Comparison of ENCODE assay signal across 9 cellular contexts in genomic region chrX:17082831-17083230, GRCh38.
DNase-seq lines count a peak whose midpoint lies in the region; ATAC-seq and TF ChIP-seq lines count a peak whose summit lies in the region.
"Had no signal": no experiment of that assay in that cellular context is flagged by ENCODE, and none has a peak within 500 bp of the region (broad histone marks: within the 10 kb centered on the region; RNA-seq: fewer than 3 reads in every experiment).

No MANE protein-coding gene starts in this region.

- TF ChIP-seq EP300 in stomach (IDR thresholded peaks at IDR 0.05) = no peak

- ATAC-seq in GM21381 (IDR thresholded peaks at IDR 0.05; ENCODE audit: unreplicated experiment) (no peak), GM19463 (IDR thresholded peaks at IDR 0.05; ENCODE audit: unreplicated experiment) (no peak)

- H3K36me3 ChIP-seq in stomach = peaks cover 0 to 1% (median 0%) of the 10 kb centered on the region in 4 donors

- DNase-seq in NCI-H345 (lab: John Stamatoyannopoulos, UW) (peak; percentile 12), NCI-H345 treated with DMSO at 0.1 percent for 48 hours (lab: John Stamatoyannopoulos, UW; ENCODE audit: unreplicated experiment) (no peak), NCI-H526 (lab: John Stamatoyannopoulos, UW) (peak; percentile 66 to 70), choroid plexus epithelial cell (ENCODE audit: low read depth) (peak; percentile 8), retinal pigment epithelial cell (ENCODE audit: low read depth) (no peak), stomach (no peak)
- DNase-seq: activated CD4-positive, alpha-beta T cell treated with anti-CD3 and anti-CD28 coated beads for 4 hours had no signal

- TF ChIP-seq CTCF in choroid plexus epithelial cell (conservative IDR thresholded peaks at IDR 0.05; ENCODE audit: low read depth, low read length) (no peak), retinal pigment epithelial cell (conservative IDR thresholded peaks at IDR 0.05; ENCODE audit: low read depth, low read length) (peak; percentile 34), stomach (IDR thresholded peaks at IDR 0.05) (no peak)

- no peaks in the 10 kb centered on the region for H3K4me1 ChIP-seq in stomach

- intact Hi-C loops in stomach (cut with DNase I; ENCODE audit: low total_unique reads) = no loop called here

- no peaks in the 10 kb centered on the region for H3K27me3 ChIP-seq in stomach

- H3K9me3 ChIP-seq in stomach = no peaks in the 10 kb centered on the region

- no peak overlapping the region for H3K27ac ChIP-seq in stomach

- TF ChIP-seq POLR2A in stomach (IDR thresholded peaks at IDR 0.05) = no peak

- H3K4me3 ChIP-seq in choroid plexus epithelial cell (ENCODE audit: low read depth, low read length) = no peak overlapping the region
- no peak overlapping the region for H3K4me3 ChIP-seq in retinal pigment epithelial cell (ENCODE audit: low read length)
- H3K4me3 ChIP-seq in stomach = no peak overlapping the region

- 45 to 60% (median 52%) methylated on average over 7 of the region's 7 CpGs for WGBS in stomach, 5 donors

Comparison
In these comparisons a context has a peak if more than half of its experiments do, and no peak if none do; other contexts are left out.
1. DNase-seq: peak in NCI-H345 (single experiment), NCI-H526 (2 of 2) and choroid plexus epithelial cell (single experiment); none in NCI-H345 treated with DMSO at 0.1 percent for 48 hours (single experiment), retinal pigment epithelial cell (single experiment) and stomach (single experiment).